Comparison of ENCODE assay signal across 17 cellular contexts in the genomic region with DNA sequence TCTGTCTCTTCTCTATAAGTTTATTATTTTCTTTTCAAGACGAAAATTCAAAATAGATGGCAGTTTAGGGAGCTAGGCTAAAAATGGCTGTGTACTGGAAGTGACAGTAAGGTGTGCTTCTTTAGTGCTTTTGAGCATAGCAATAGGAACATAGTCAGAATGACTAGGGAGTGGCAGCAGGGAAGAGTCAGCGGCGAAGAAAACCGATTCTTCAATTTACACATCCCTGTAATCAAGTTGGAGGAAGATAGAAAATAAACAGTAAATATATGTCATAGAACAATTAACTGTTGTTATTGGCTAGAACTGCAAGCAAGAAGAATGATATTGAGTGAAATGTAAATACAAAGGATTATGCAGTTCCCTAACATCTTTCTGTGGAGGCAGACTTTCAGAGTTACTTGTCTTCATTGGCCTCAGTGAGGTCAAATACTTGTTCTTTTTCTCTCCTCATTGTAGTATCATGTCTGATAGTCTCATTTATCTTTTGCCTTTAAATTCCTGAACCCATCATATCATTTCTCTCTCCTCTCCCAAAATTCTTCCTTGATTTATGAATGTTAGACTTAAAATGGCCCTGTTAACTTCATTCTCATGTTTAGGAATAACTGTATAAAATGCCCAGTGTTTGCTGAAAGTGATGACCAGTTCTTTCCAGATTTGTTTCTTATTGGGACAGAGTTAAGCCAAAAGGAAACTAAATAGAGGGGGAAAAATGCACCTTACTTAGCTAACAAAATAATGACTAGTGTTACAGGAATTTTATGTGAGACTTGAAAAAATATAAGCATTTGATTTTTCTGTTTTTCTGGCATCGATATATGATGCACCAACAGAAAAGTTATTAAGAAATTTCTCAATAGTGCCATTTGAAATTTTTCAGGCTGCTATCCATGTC.
A peak's percentile ranks its signal among the peaks of the same experiment; 100 is the strongest.
DNase-seq lines count a peak whose midpoint lies in the region; TF ChIP-seq lines count a peak whose summit lies in the region.
"Had no signal": no experiment of that assay in that cellular context is flagged by ENCODE, and none has a peak within 500 bp of the region (broad histone marks: within the 10 kb centered on the region; RNA-seq: fewer than 3 reads in every experiment).

No MANE protein-coding gene starts in this region.

- TF ChIP-seq POLR2A in esophagus squamous epithelium (IDR thresholded peaks at IDR 0.05), result no peak

- no peaks in the 10 kb centered on the region for H3K27me3 Mint-ChIP-seq in type B pancreatic cell

- TF ChIP-seq CTCF in type B pancreatic cell (conservative IDR thresholded peaks at IDR 0.05), result no peak
- TF ChIP-seq CTCF in esophagus squamous epithelium (IDR thresholded peaks at IDR 0.05), result no peak

- H3K4me1 Mint-ChIP-seq in type B pancreatic cell (ENCODE audit: unreplicated experiment), result no peaks in the 10 kb centered on the region

- intact Hi-C loops in esophagus squamous epithelium (cut with DNase I), result no loop called here

- peak; percentile 86 for DNase-seq in NCI-H510A treated with DMSO at 0.1 percent for 48 hours (lab: John Stamatoyannopoulos, UW)
- no peak for DNase-seq in NCI-H510A (lab: John Stamatoyannopoulos, UW)
- peak; percentile 29 for DNase-seq in NCI-H2227 treated with DMSO at 0.1 percent for 48 hours (lab: John Stamatoyannopoulos, UW)
- peak; percentile 45 for DNase-seq in dedifferentiated amniotic fluid mesenchymal stem cell (ENCODE audit: extremely low spot score)
- no peak for DNase-seq in type B pancreatic cell (ENCODE audit: extremely low spot score, unreplicated experiment)
- DNase-seq in esophagus squamous epithelium (lab: John Stamatoyannopoulos, UW), result no peak
- no peak for DNase-seq in NCI-H2196 treated with DMSO at 0.1 percent for 48 hours (lab: John Stamatoyannopoulos, UW; ENCODE audit: unreplicated experiment)
- no peak for DNase-seq in HUDEP-2 (lab: John Stamatoyannopoulos, UW; ENCODE audit: unreplicated experiment in 76 of 76)
- DNase-seq: activated CD4-positive, alpha-beta T cell treated with anti-CD3 and anti-CD28 coated beads for 1 hour; activated CD8-positive, alpha-beta memory T cell treated with anti-CD3 and anti-CD28 coated beads, Interleukin-2, amount 50 U/mL, for 48 hours; COR-L47; left cardiac atrium; NCI-H226; right cardiac atrium; T-helper 9 cell had no signal

- WGBS in esophagus squamous epithelium, 2 donors, result 82 to 84% methylated on average over 5 of the region's 5 CpGs

- H3K36me3 ChIP-seq in esophagus squamous epithelium, result peaks cover 0 to 6% (median 0%) of the 10 kb centered on the region in 3 donors
- H3K36me3 ChIP-seq: SJSA1 had no signal

- peaks cover 0 to 9% (median 0%) of the 10 kb centered on the region in 3 donors for H3K4me1 ChIP-seq in esophagus squamous epithelium
- H3K4me1 ChIP-seq: SJSA1 had no signal

- peaks cover 8% of the 10 kb centered on the region for H3K36me3 Mint-ChIP-seq in type B pancreatic cell

- H3K27me3 ChIP-seq in esophagus squamous epithelium, result no peaks in the 10 kb centered on the region
- H3K27me3 ChIP-seq: SJSA1 had no signal

- no peak overlapping the region for H3K27ac Mint-ChIP-seq in type B pancreatic cell

- no peak overlapping the region for H3K27ac ChIP-seq in esophagus squamous epithelium
- H3K27ac ChIP-seq: SJSA1 had no signal

- no peaks in the 10 kb centered on the region for H3K9me3 Mint-ChIP-seq in type B pancreatic cell

- H3K4me3 ChIP-seq in esophagus squamous epithelium, result no peak overlapping the region
- H3K4me3 ChIP-seq: GM12878, SJSA1 had no signal

- no peaks in the 10 kb centered on the region for H3K9me3 ChIP-seq in esophagus squamous epithelium
- H3K9me3 ChIP-seq: SJSA1 had no signal

- peak overlapping the region; percentile 16 for H3K4me3 Mint-ChIP-seq in type B pancreatic cell

Comparison
In these comparisons a context has a peak if more than half of its experiments do, and no peak if none do; other contexts are left out.
1. DNase-seq: peak in NCI-H510A treated with DMSO at 0.1 percent for 48 hours (single experiment), NCI-H2227 treated with DMSO at 0.1 percent for 48 hours (single experiment) and dedifferentiated amniotic fluid mesenchymal stem cell (single experiment); none in NCI-H510A (single experiment), type B pancreatic cell (single experiment), esophagus squamous epithelium (single experiment), NCI-H2196 treated with DMSO at 0.1 percent for 48 hours (single experiment) and HUDEP-2 (0 of 76).